In genomic region chr13:41788552-41788951, GRCh38 we compare ENCODE assay signal across 21 cellular contexts.
DNase-seq lines count a peak whose midpoint lies in the region; ATAC-seq and TF ChIP-seq lines count a peak whose summit lies in the region.
"Had no signal": no experiment of that assay in that cellular context is flagged by ENCODE, and none has a peak within 500 bp of the region (broad histone marks: within the 10 kb centered on the region; RNA-seq: fewer than 3 reads in every experiment).

No MANE protein-coding gene starts in this region.

- no peaks in the 10 kb centered on the region for H3K36me3 Mint-ChIP-seq in activated naive CD4-positive, alpha-beta T cell treated with anti-CD3 and anti-CD28 coated beads, Interleukin-2, amount 10 ng/mL, durations not matched to agents 7 days and 5 days

- H3K4me1 Mint-ChIP-seq in activated naive CD4-positive, alpha-beta T cell treated with anti-CD3 and anti-CD28 coated beads, Interleukin-2, amount 10 ng/mL, durations not matched to agents 7 days and 5 days, result no peaks in the 10 kb centered on the region
- H3K4me1 Mint-ChIP-seq: activated naive CD4-positive, alpha-beta T cell treated with anti-CD3 and anti-CD28 coated beads, Interleukin-2, amount 50 U/mL, for 24 hours; CD14-positive monocyte had no signal

- no peaks in the 10 kb centered on the region for H3K9me3 ChIP-seq in right cardiac atrium (ENCODE audit: control insufficient read depth, low read length)
- H3K9me3 ChIP-seq: MG63, ovary, sigmoid colon, suprapubic skin had no signal

- WGBS in right cardiac atrium, result 29% methylated on average over 4 of the region's 4 CpGs

- in situ Hi-C loops in KBM-7 (cut with MboI; ENCODE audit: low pct_unique_long_range_greater_than_20kb, low sequenced_read_pairs), result no loop called here

- CTCF ChIA-PET in activated naive CD4-positive, alpha-beta T cell treated with anti-CD3 and anti-CD28 coated beads, Interleukin-2, amount 10 ng/mL, durations not matched to agents 7 days and 5 days (lab: Charles Lee), result no interaction called here

- ATAC-seq in right cardiac atrium, result peak; percentile 22 to 48
- no peak for ATAC-seq in GM19324 (IDR thresholded peaks at IDR 0.05; ENCODE audit: low FRiP score, unreplicated experiment)
- ATAC-seq: naive thymus-derived CD8-positive, alpha-beta T cell had no signal

- H3K27me3 Mint-ChIP-seq in activated naive CD4-positive, alpha-beta T cell treated with anti-CD3 and anti-CD28 coated beads, Interleukin-2, amount 10 ng/mL, durations not matched to agents 7 days and 5 days, result no peaks in the 10 kb centered on the region
- H3K27me3 Mint-ChIP-seq: activated naive CD4-positive, alpha-beta T cell treated with anti-CD3 and anti-CD28 coated beads, Interleukin-2, amount 50 U/mL, for 24 hours; naive thymus-derived CD8-positive, alpha-beta T cell had no signal

- H3K9me3 Mint-ChIP-seq in activated naive CD4-positive, alpha-beta T cell treated with anti-CD3 and anti-CD28 coated beads, Interleukin-2, amount 10 ng/mL, durations not matched to agents 7 days and 5 days, result no peaks in the 10 kb centered on the region
- H3K9me3 Mint-ChIP-seq: activated naive CD4-positive, alpha-beta T cell treated with anti-CD3 and anti-CD28 coated beads, Interleukin-2, amount 50 U/mL, for 24 hours; CD14-positive monocyte; naive thymus-derived CD8-positive, alpha-beta T cell had no signal

- intact Hi-C loops in right cardiac atrium (cut with DNase I), result no loop called here

- H3K27ac ChIP-seq in 22Rv1 (0 out of 2 replicates have a peak overlapping the region, but pooled peaks have one; percentile 17), right cardiac atrium (ENCODE audit: low read length) (no peak overlapping the region)
- H3K27ac ChIP-seq: ovary, sigmoid colon, SK-N-MC, suprapubic skin had no signal

- H3K4me3 Mint-ChIP-seq in activated naive CD4-positive, alpha-beta T cell treated with anti-CD3 and anti-CD28 coated beads, Interleukin-2, amount 10 ng/mL, durations not matched to agents 7 days and 5 days, result no peak overlapping the region
- H3K4me3 Mint-ChIP-seq: activated naive CD4-positive, alpha-beta T cell treated with anti-CD3 and anti-CD28 coated beads, Interleukin-2, amount 50 U/mL, for 24 hours; CD14-positive monocyte; naive thymus-derived CD8-positive, alpha-beta T cell had no signal

- H3K27ac Mint-ChIP-seq in activated naive CD4-positive, alpha-beta T cell treated with anti-CD3 and anti-CD28 coated beads, Interleukin-2, amount 10 ng/mL, durations not matched to agents 7 days and 5 days, result no peak overlapping the region
- H3K27ac Mint-ChIP-seq: activated naive CD4-positive, alpha-beta T cell treated with anti-CD3 and anti-CD28 coated beads, Interleukin-2, amount 50 U/mL, for 24 hours had no signal

- no peak for TF ChIP-seq CTCF in 22Rv1 (IDR thresholded peaks at IDR 0.05)

- DNase-seq in KBM-7, result peak; percentile 83
- DNase-seq in dermis microvascular lymphatic vessel endothelial cell (ENCODE audit: low read depth in 2 of 2), result peak; percentile 87 to 96
- DNase-seq in right cardiac atrium, result no peak
- DNase-seq in activated naive CD4-positive, alpha-beta T cell treated with anti-CD3 and anti-CD28 coated beads, Interleukin-2, amount 10 ng/mL, durations not matched to agents 7 days and 5 days, result no peak
- DNase-seq in LoVo (ENCODE audit: low spot score), result no peak
- no peak for DNase-seq in DMS79 treated with DMSO at 0.1 percent for 48 hours (lab: John Stamatoyannopoulos, UW)
- DNase-seq: activated CD4-positive, CD25-positive, alpha-beta regulatory T cell treated with anti-CD3 and anti-CD28 coated beads, Interleukin-2, amount 50 U/mL, for 72 hours; activated CD8-positive, alpha-beta memory T cell treated with anti-CD3 and anti-CD28 coated beads for 24 hours; activated T-cell treated with anti-CD3 and anti-CD28 coated beads, Interleukin-2, amount 50 U/mL, for 48 hours; MG63; naive thymus-derived CD8-positive, alpha-beta T cell; NCI-H187; NCI-H82; ovary; sigmoid colon had no signal

- no peak overlapping the region for H3K4me3 ChIP-seq in right cardiac atrium (ENCODE audit: low read length)
- H3K4me3 ChIP-seq: MG63, ovary, sigmoid colon, SK-N-MC, suprapubic skin had no signal

- peaks cover 2% of the 10 kb centered on the region for H3K4me1 ChIP-seq in right cardiac atrium (ENCODE audit: control insufficient read depth, insufficient read depth, low read length)
- H3K4me1 ChIP-seq: sigmoid colon had no signal

- no peaks in the 10 kb centered on the region for H3K27me3 ChIP-seq in right cardiac atrium (ENCODE audit: control insufficient read depth, insufficient read depth)
- H3K27me3 ChIP-seq: MG63, ovary, sigmoid colon, suprapubic skin had no signal

Comparison
In these comparisons a context has a peak if more than half of its experiments do, and no peak if none do; other contexts are left out.
1. DNase-seq: peak in KBM-7 (single experiment) and dermis microvascular lymphatic vessel endothelial cell (2 of 2); none in right cardiac atrium (0 of 3), activated naive CD4-positive, alpha-beta T cell treated with anti-CD3 and anti-CD28 coated beads, Interleukin-2, amount 10 ng/mL, durations not matched to agents 7 days and 5 days (single experiment), LoVo (single experiment) and DMS79 treated with DMSO at 0.1 percent for 48 hours (single experiment).